Comparison of ENCODE assay signal across 8 cellular contexts in genomic region chr6:3455490-3456394, GRCh38. TPM values are rescaled to one million over a fixed set of nuclear protein-coding genes. Genes with fewer than 3 reads are reported as not detected.
DNase-seq lines count a peak whose midpoint lies in the region; ATAC-seq, FAIRE-seq and TF ChIP-seq lines count a peak whose summit lies in the region.

No MANE protein-coding gene starts in this region.

- peaks cover 24 to 45% of the 10 kb centered on the region in 2 experiments for H3K4me1 ChIP-seq in K562 (replicated peaks in 1 of 2; ENCODE audit: control insufficient read depth in 2 of 2, insufficient read depth in 2 of 2, low read length in 2 of 2)

- peak overlapping the region; percentile 91 for H3K27ac ChIP-seq in C4-2B
- H3K27ac ChIP-seq in K562 (ENCODE audit: extremely low read depth, low read depth, low read length): no peak overlapping the region
- peak overlapping the region; percentile 82 for H3K27ac ChIP-seq in layer of hippocampus (ENCODE audit: low read depth, low read length)
- peak overlapping the region; percentile 85 for H3K27ac ChIP-seq in substantia nigra (ENCODE audit: low read depth, low read length, poor library complexity, severe bottlenecking)

- peaks cover 6% of the 10 kb centered on the region for H3K27me3 Mint-ChIP-seq in type B pancreatic cell

- peak; percentile 29 for FAIRE-seq in K562 (lab: Jason Lieb, UNC)

- no TSS peak for BruUV-seq in K562 (replicated peaks; lab: Mats Ljungman, UMichigan)

- peak overlapping the region; percentile 64 for H2AFZ ChIP-seq in K562 (ENCODE audit: low read depth, low read length)

- TF ChIP-seq CTCF in C4-2B (conservative IDR thresholded peaks at IDR 0.05): no peak
- no peak for TF ChIP-seq CTCF in K562 (IDR thresholded peaks at IDR 0.05 in 2 of 3, conservative IDR thresholded peaks at IDR 0.05 in 1 of 3; ENCODE audit: insufficient read depth in 2 of 3, low read depth in 1 of 3, low read length in 3 of 3)
- no peak for TF ChIP-seq CTCF in type B pancreatic cell (conservative IDR thresholded peaks at IDR 0.05)

- in situ Hi-C loops in K562 (cut with MboI): no loop called here

- no peak for TF ChIP-seq RAD21 in K562 (CRISPR knock-in tag; conservative IDR thresholded peaks at IDR 0.05 in 1 of 2, IDR thresholded peaks at IDR 0.05 in 1 of 2)

- POLR2A ChIA-PET in K562 (lab: Yijun Ruan, JAX): interaction anchor here (0.6 to 3.2 kb wide), 6 partner anchors 10 to 174 kb away, joined by 3 to 19 read pairs (median 4); no protein-coding TSS in a partner anchor

- peak overlapping the region; percentile 48 to 89 for H3K9ac ChIP-seq in K562 (ENCODE audit: insufficient read depth in 1 of 2, low read depth in 2 of 2, low read length in 2 of 2)

- peaks cover 25% of the 10 kb centered on the region for H3K79me2 ChIP-seq in K562 (ENCODE audit: control insufficient read depth, insufficient read depth, low read length)

- peaks cover 17% of the 10 kb centered on the region for H4K20me1 ChIP-seq in K562 (replicated peaks; ENCODE audit: control insufficient read depth, insufficient read depth, low read length)

- H3K36me3 Mint-ChIP-seq in type B pancreatic cell: peaks cover 5% of the 10 kb centered on the region

- ATAC-seq in K562: peak; percentile 36

- H3K27ac Mint-ChIP-seq in type B pancreatic cell: no peak overlapping the region

- TF ChIP-seq POLR2A in K562 (conservative IDR thresholded peaks at IDR 0.05): no peak

- H3K4me3 Mint-ChIP-seq in type B pancreatic cell: no peak overlapping the region

- peaks cover 16% of the 10 kb centered on the region for H3K4me1 Mint-ChIP-seq in type B pancreatic cell (ENCODE audit: unreplicated experiment)

- H3K4me3 ChIP-seq in K562: peak overlapping the region; percentile 43

- H3K27me3 ChIP-seq in K562 (ENCODE audit: control insufficient read depth in 2 of 2, insufficient read depth in 2 of 2, low read length in 2 of 2) (0 out of 5 replicates have a peak, but pooled peaks cover 0 to 7% of the 10 kb centered on the region in 2 experiments), layer of hippocampus (ENCODE audit: control insufficient read depth, insufficient read depth, low read length) (no peaks in the 10 kb centered on the region)

- no peaks in the 10 kb centered on the region for H3K9me3 Mint-ChIP-seq in type B pancreatic cell

- intact Hi-C loops in K562 (cut with micrococcal nuclease): loop anchor here (2.0 to 5.0 kb wide), 2 partner anchors 45 to 277 kb away; no protein-coding TSS in a partner anchor

- DNase-seq in HT1080 (ENCODE audit: low read depth) (peak; percentile 4), K562 (ENCODE audit: extremely low read depth in 1 of 4, low spot score in 3 of 4) (peak; percentile 41 to 56 (median 55)), substantia nigra (lab: John Stamatoyannopoulos, UW) (peak in 38 of 49 donors; percentile 8 to 76 (median 44)), epidermal melanocyte (ENCODE audit: insufficient read length, low spot score) (no peak), type B pancreatic cell (ENCODE audit: extremely low spot score, unreplicated experiment) (no peak), NOMO-1 treated with dmso at 0.1 percent for 144 hours (lab: John Stamatoyannopoulos, UW; ENCODE audit: unreplicated experiment) (no peak)

- no peaks in the 10 kb centered on the region; the same call in 2 of the 3 replicates for H3K36me3 ChIP-seq in K562 (ENCODE audit: control insufficient read depth, insufficient read depth, low read length)

- WGBS in K562 (ENCODE audit: insufficient coverage, low coverage, missing lambda C conversion rate): 10% methylated on average over 54 of the region's 61 CpGs

- H3K9me3 ChIP-seq in K562 (replicated peaks; ENCODE audit: control insufficient read depth, insufficient read depth, low read depth, low read length): no peaks in the 10 kb centered on the region

- H3K9me1 ChIP-seq in K562 (ENCODE audit: control insufficient read depth, insufficient read depth, low read length): no peaks in the 10 kb centered on the region

- CTCF ChIA-PET in K562 (lab: Yijun Ruan, JAX; ENCODE audit: low intra/inter-chr PET ratio): no interaction called here

- peak overlapping the region; percentile 82 for H3K4me2 ChIP-seq in K562 (ENCODE audit: insufficient read depth, low read length)

- TF ChIP-seq EP300 in K562 (IDR thresholded peaks at IDR 0.05; ENCODE audit: low read length): no peak

TF ChIP-seq in K562, 482 proteins besides CTCF, POLR2A, EP300 and RAD21 (continues in another document):
- 0 out of 2 replicates have a peak, but pooled peaks have one; percentile 20 for TF ChIP-seq KLF1 (tag; IDR thresholded peaks at IDR 0.05)
- no peak for TF ChIP-seq MCM2 (IDR thresholded peaks at IDR 0.05; ENCODE audit: low read depth)
- TF ChIP-seq CBFB (CRISPR knock-in tag; IDR thresholded peaks at IDR 0.05): 0 out of 2 replicates have a peak, but pooled peaks have one; percentile 57
- 0 out of 2 replicates have a peak, but pooled peaks have one; percentile 28 for TF ChIP-seq THAP12 (CRISPR knock-in tag; IDR thresholded peaks at IDR 0.05)

RNA-seq across cellular contexts. Expression of gene SLC22A23, which starts 1.1 kb away (rescaled TPM):
- 3.3 and 3.9 TPM in 2 replicates for total RNA-seq in HT1080 (2014; rRNA removed; shearing (Covaris generic))
- polyA plus RNA-seq in HT1080 (2015; cell fraction: cytosol; rRNA removed): 3.5 and 3.6 TPM in 2 replicates
- 3.5 and 6.4 TPM in 2 replicates for polyA plus RNA-seq in HT1080 (2015; cell fraction: nucleus; rRNA removed)
- 37.5 and 58.5 TPM in 2 replicates for total RNA-seq in K562 (2011; cell fraction: chromatin; rRNA removed; ENCODE audit: low replicate concordance)
- 38.7 and 44.9 TPM in 2 replicates for total RNA-seq in K562 (2011; cell fraction: nucleolus; rRNA removed)
- 41.6 and 49.3 TPM in 2 replicates for total RNA-seq in K562 (2011; cell fraction: nucleoplasm; rRNA removed)
- total RNA-seq in K562 (2014; rRNA removed): 4.0 TPM in 2 replicates
- total RNA-seq in K562 (2014; rRNA removed; fragmentation: Illumina TruSeq; extraction: Trizol): 1.6 and 1.9 TPM in 2 replicates
- total RNA-seq in K562 (2015; rRNA removed; fragmentation: Illumina TruSeq; extraction: Trizol): 1.1 and 1.2 TPM in 2 replicates
- 7.3 and 8.7 TPM in 2 replicates for total RNA-seq in K562 (2021)
- polyA plus RNA-seq in K562 (2011; rRNA removed): 2.1 and 3.2 TPM in 2 replicates
- polyA plus RNA-seq in K562 (2011; cell fraction: cytosol; rRNA removed): 3.3 and 3.5 TPM in 2 replicates
- polyA plus RNA-seq in K562 (2011; cell fraction: nucleus; rRNA removed): 7.3 and 12.9 TPM in 2 replicates
- 3.6 and 8.0 TPM in 2 replicates for polyA plus RNA-seq in K562 (2012)
- 4.1 and 5.4 TPM in 2 replicates for polyA plus RNA-seq in K562 (2014; fragmentation: Illumina TruSeq; extraction: Trizol)
- under 1 TPM; 0.30 to 0.32 TPM for polyA plus RNA-seq in K562 (2014; fragmentation: Nextera tagmentation; extraction: Ambion mirVana)
- 2.5 and 4.7 TPM in 2 replicates for polyA plus RNA-seq in K562 (2014; rRNA removed)
- 6.7 and 10.2 TPM in 2 replicates for polyA minus RNA-seq in K562 (2011; rRNA and poly(A)+ RNA removed)
- 5.6 and 7.4 TPM in 2 replicates for polyA minus RNA-seq in K562 (2011; cell fraction: cytosol; rRNA and poly(A)+ RNA removed)
- polyA minus RNA-seq in K562 (2011; cell fraction: nucleus; rRNA and poly(A)+ RNA removed): 13.2 and 15.6 TPM in 2 replicates
- total RNA-seq in type B pancreatic cell (ENCODE audit: low replicate concordance): 36.6 and 52.7 TPM in 2 replicates

Comparison
In these comparisons a context has a peak if more than half of its experiments do, and no peak if none do; other contexts are left out.
1. DNase-seq: peak in HT1080 (single experiment), K562 (4 of 4) and substantia nigra (38 of 49); none in epidermal melanocyte (single experiment), type B pancreatic cell (single experiment) and NOMO-1 treated with dmso at 0.1 percent for 144 hours (single experiment).